In the genomic region with DNA sequence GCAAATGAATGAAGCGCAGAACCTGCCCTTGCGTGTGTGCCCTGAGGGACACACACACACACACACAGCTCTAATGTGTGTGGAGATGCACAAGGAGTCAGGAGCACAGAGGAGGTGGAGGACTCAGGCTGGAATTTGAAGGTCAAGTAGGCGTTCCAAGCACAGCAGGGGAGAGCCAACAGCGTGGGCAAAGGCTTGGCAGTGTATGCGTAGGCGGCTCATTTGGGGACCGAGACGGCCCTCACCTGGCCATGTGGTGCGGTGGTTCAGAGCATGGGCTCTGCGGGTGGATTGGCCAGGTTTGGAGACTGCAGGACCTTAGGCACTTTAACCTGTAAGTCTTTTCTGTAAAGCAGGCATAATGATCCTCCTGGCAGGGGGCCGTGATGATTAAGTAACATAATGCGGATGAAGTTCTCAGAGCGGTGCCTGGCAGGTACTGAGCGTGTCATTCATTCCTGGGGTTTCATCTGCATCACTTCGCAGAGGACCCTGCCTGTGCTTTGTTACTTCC, we compare ENCODE assay signal across 17 cellular contexts.
DNase-seq lines count a peak whose midpoint lies in the region; ATAC-seq lines count a peak whose summit lies in the region.
"Had no signal": no experiment of that assay in that cellular context is flagged by ENCODE, and none has a peak within 500 bp of the region (broad histone marks: within the 10 kb centered on the region; RNA-seq: fewer than 3 reads in every experiment).

No MANE protein-coding gene starts in this region.

- peaks cover 6% of the 10 kb centered on the region for H3K4me1 Mint-ChIP-seq in activated naive CD4-positive, alpha-beta T cell treated with anti-CD3 and anti-CD28 coated beads for 36 hours (ENCODE audit: low read depth)
- H3K4me1 Mint-ChIP-seq in T-helper 2 cell treated with Interferon-gamma antibody and Interleukin-4, amounts not matched to agents 5 μg/mL and 100 μg/mL, for 36 hours (ENCODE audit: low read depth) = peaks cover 2% of the 10 kb centered on the region
- peaks cover 5 to 18% (median 12%) of the 10 kb centered on the region in 7 donors for H3K4me1 Mint-ChIP-seq in naive thymus-derived CD4-positive, alpha-beta T cell

- POLR2A ChIA-PET in naive thymus-derived CD4-positive, alpha-beta T cell (lab: Charles Lee) = no interaction called here

- H3K9me3 Mint-ChIP-seq in activated naive CD4-positive, alpha-beta T cell treated with anti-CD3 and anti-CD28 coated beads for 36 hours = no peaks in the 10 kb centered on the region
- H3K9me3 Mint-ChIP-seq in T-helper 2 cell treated with Interferon-gamma antibody and Interleukin-4, amounts not matched to agents 5 μg/mL and 100 μg/mL, for 36 hours = no peaks in the 10 kb centered on the region
- H3K9me3 Mint-ChIP-seq in naive thymus-derived CD4-positive, alpha-beta T cell = no peaks in the 10 kb centered on the region
- H3K9me3 Mint-ChIP-seq: T-helper 1 cell treated with Interleukin-12 subunit alpha and Interleukin-12 subunit beta and Interleukin-4 antibody, amounts not matched to agents 30 μg/mL and 1 μg/mL, for 36 hours had no signal

- CTCF ChIA-PET in activated naive CD4-positive, alpha-beta T cell treated with anti-CD3 and anti-CD28 coated beads for 36 hours (lab: Charles Lee) = interaction anchor here (0.6 kb wide), 1 partner anchor 206 kb away, joined by 3 read pairs; no protein-coding TSS in a partner anchor
- CTCF ChIA-PET in naive thymus-derived CD4-positive, alpha-beta T cell (lab: Charles Lee) = no interaction called here

- H3K4me3 ChIP-seq in naive thymus-derived CD4-positive, alpha-beta T cell (ENCODE audit: low read length) = no peak overlapping the region

- peaks cover 49% of the 10 kb centered on the region for H3K27me3 Mint-ChIP-seq in activated naive CD4-positive, alpha-beta T cell treated with anti-CD3 and anti-CD28 coated beads for 36 hours (ENCODE audit: low read depth)
- H3K27me3 Mint-ChIP-seq in T-helper 2 cell treated with Interferon-gamma antibody and Interleukin-4, amounts not matched to agents 5 μg/mL and 100 μg/mL, for 36 hours (ENCODE audit: low read depth) = peaks cover 50% of the 10 kb centered on the region
- peaks cover 45 to 71% (median 53%) of the 10 kb centered on the region in 5 donors for H3K27me3 Mint-ChIP-seq in naive thymus-derived CD4-positive, alpha-beta T cell

- intact Hi-C loops in activated naive CD4-positive, alpha-beta T cell treated with anti-CD3 and anti-CD28 coated beads for 36 hours (cut with micrococcal nuclease) = no loop called here
- intact Hi-C loops in naive thymus-derived CD4-positive, alpha-beta T cell (cut with micrococcal nuclease) = loop anchor here in 1 of 2 donors (10.0 kb wide), 1 partner anchor 71 kb away; the partner anchor contains the start of gene SLC24A4

- H3K4me3 Mint-ChIP-seq in activated naive CD4-positive, alpha-beta T cell treated with anti-CD3 and anti-CD28 coated beads for 36 hours = no peak overlapping the region
- no peak overlapping the region for H3K4me3 Mint-ChIP-seq in T-helper 2 cell treated with Interferon-gamma antibody and Interleukin-4, amounts not matched to agents 5 μg/mL and 100 μg/mL, for 36 hours
- H3K4me3 Mint-ChIP-seq in naive thymus-derived CD4-positive, alpha-beta T cell = peak overlapping the region in 1 of 10 donors; percentile 53
- H3K4me3 Mint-ChIP-seq: naive B cell; T-helper 1 cell treated with Interleukin-12 subunit alpha and Interleukin-12 subunit beta and Interleukin-4 antibody, amounts not matched to agents 30 μg/mL and 1 μg/mL, for 36 hours had no signal

- ATAC-seq in GM21717 (IDR thresholded peaks at IDR 0.05; ENCODE audit: unreplicated experiment) = no peak
- no peak for ATAC-seq in naive thymus-derived CD4-positive, alpha-beta T cell
- ATAC-seq: left colon had no signal

- H3K27me3 ChIP-seq in naive thymus-derived CD4-positive, alpha-beta T cell (ENCODE audit: control insufficient read depth in 2 of 2, insufficient read depth in 2 of 2, low read length in 2 of 2) = peaks cover 0 to 8% of the 10 kb centered on the region in 2 donors

- H3K27ac ChIP-seq in naive thymus-derived CD4-positive, alpha-beta T cell (ENCODE audit: low read depth, low read length) = no peak overlapping the region
- H3K27ac ChIP-seq: KMS-11 had no signal

- no peak overlapping the region for H3K27ac Mint-ChIP-seq in activated naive CD4-positive, alpha-beta T cell treated with anti-CD3 and anti-CD28 coated beads for 36 hours
- H3K27ac Mint-ChIP-seq in T-helper 2 cell treated with Interferon-gamma antibody and Interleukin-4, amounts not matched to agents 5 μg/mL and 100 μg/mL, for 36 hours = no peak overlapping the region
- H3K27ac Mint-ChIP-seq in naive thymus-derived CD4-positive, alpha-beta T cell = no peak overlapping the region
- H3K27ac Mint-ChIP-seq: naive B cell; T-helper 1 cell treated with Interleukin-12 subunit alpha and Interleukin-12 subunit beta and Interleukin-4 antibody, amounts not matched to agents 30 μg/mL and 1 μg/mL, for 36 hours had no signal

- H3K36me3 ChIP-seq in naive thymus-derived CD4-positive, alpha-beta T cell (ENCODE audit: control insufficient read depth in 2 of 3, insufficient read depth in 3 of 3, low read length in 3 of 3) = no peaks in the 10 kb centered on the region

- no peaks in the 10 kb centered on the region for H3K36me3 Mint-ChIP-seq in activated naive CD4-positive, alpha-beta T cell treated with anti-CD3 and anti-CD28 coated beads for 36 hours (ENCODE audit: low read depth)
- H3K36me3 Mint-ChIP-seq in T-helper 2 cell treated with Interferon-gamma antibody and Interleukin-4, amounts not matched to agents 5 μg/mL and 100 μg/mL, for 36 hours (ENCODE audit: low read depth) = no peaks in the 10 kb centered on the region
- H3K36me3 Mint-ChIP-seq in naive thymus-derived CD4-positive, alpha-beta T cell = no peaks in the 10 kb centered on the region
- H3K36me3 Mint-ChIP-seq: naive B cell had no signal

- DNase-seq in activated naive CD4-positive, alpha-beta T cell treated with anti-CD3 and anti-CD28 coated beads for 36 hours = peak; percentile 18
- DNase-seq in activated naive CD4-positive, alpha-beta T cell treated with Interleukin-2 at 50 U/mL for 16 hours = no peak
- DNase-seq in NCI-H526 (lab: John Stamatoyannopoulos, UW) = peak; percentile 8 to 71
- peak; percentile 16 for DNase-seq in iPS DF 4.7 (ENCODE audit: extremely low read depth, low spot score)
- DNase-seq in retina = peak; percentile 56
- no peak for DNase-seq in T-helper 2 cell treated with Interferon-gamma antibody and Interleukin-4, amounts not matched to agents 5 μg/mL and 100 μg/mL, for 36 hours (ENCODE audit: low spot score)
- no peak for DNase-seq in naive thymus-derived CD4-positive, alpha-beta T cell
- DNase-seq: activated gamma-delta T cell treated with Interleukin-2 at 50 U/mL for 16 hours; Caco-2; left colon; naive B cell; NCI-H1105 treated with DMSO at 0.1 percent for 48 hours; NK-92 treated with Interleukin-12 subunit alpha and Interleukin-12 subunit beta, amount 100 ng/mL, for 24 hours; Right ventricle myocardium superior had no signal

- no peaks in the 10 kb centered on the region for H3K9me3 ChIP-seq in naive thymus-derived CD4-positive, alpha-beta T cell (ENCODE audit: control insufficient read depth in 2 of 3, low read length in 3 of 3)
- H3K9me3 ChIP-seq: Caco-2 had no signal

- no peaks in the 10 kb centered on the region for H3K4me1 ChIP-seq in naive thymus-derived CD4-positive, alpha-beta T cell (ENCODE audit: control insufficient read depth in 2 of 2, insufficient read depth in 2 of 2, low read length in 2 of 2)
- H3K4me1 ChIP-seq: Caco-2 had no signal

Comparison
In these comparisons a context has a peak if more than half of its experiments do, and no peak if none do; other contexts are left out.
1. DNase-seq: peak in activated naive CD4-positive, alpha-beta T cell treated with anti-CD3 and anti-CD28 coated beads for 36 hours (single experiment), NCI-H526 (2 of 2), iPS DF 4.7 (single experiment) and retina (single experiment); none in activated naive CD4-positive, alpha-beta T cell treated with Interleukin-2 at 50 U/mL for 16 hours (single experiment), T-helper 2 cell treated with Interferon-gamma antibody and Interleukin-4, amounts not matched to agents 5 μg/mL and 100 μg/mL, for 36 hours (single experiment) and naive thymus-derived CD4-positive, alpha-beta T cell (0 of 9).